20 cellular contexts compared by ENCODE assay signal in the genomic region with DNA sequence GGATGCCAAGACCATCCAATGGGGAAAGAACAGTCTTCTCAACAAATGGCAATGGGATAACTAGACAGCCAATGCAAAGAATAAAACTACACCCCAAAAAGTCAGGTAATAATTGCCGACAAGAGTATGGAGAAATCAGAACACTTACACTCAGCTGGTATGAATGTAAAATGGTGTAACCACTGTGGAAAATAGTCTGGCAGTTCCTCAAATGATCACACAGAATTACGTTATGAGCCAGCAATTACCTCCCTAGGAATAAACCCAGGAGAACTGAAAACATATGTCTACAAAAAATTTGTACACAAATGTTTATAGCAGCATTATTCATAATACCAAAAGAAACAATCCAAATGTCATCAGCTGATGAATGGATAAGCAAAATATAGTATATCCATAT. TPM values are rescaled to one million over a fixed set of nuclear protein-coding genes. Genes with fewer than 3 reads are reported as not detected.
"Had no signal": no experiment of that assay in that cellular context is flagged by ENCODE, and none has a peak within 500 bp of the region (broad histone marks: within the 10 kb centered on the region; RNA-seq: fewer than 3 reads in every experiment).

No MANE protein-coding gene starts in this region.

- DNase-seq: activated CD4-positive, alpha-beta T cell treated with anti-CD3 and anti-CD28 coated beads for 4 hours; activated CD8-positive, alpha-beta memory T cell treated with anti-CD3 and anti-CD28 coated beads, Interleukin-2, amount 50 U/mL, for 48 hours; activated gamma-delta T cell; activated naive CD8-positive, alpha-beta T cell treated with anti-CD3 and anti-CD28 coated beads, Interleukin-2, amount 10 ng/mL, durations not matched to agents 7 days and 5 days; activated T-cell treated with anti-CD3 and anti-CD28 coated beads, Interleukin-2, amount 50 U/mL, for 72 hours; central memory CD4-positive, alpha-beta T cell; colonic mucosa; esophagus squamous epithelium; islet precursor cell; midbrain; pancreas; sigmoid colon; stimulated activated CD4-positive, alpha-beta T cell treated with anti-CD3 and anti-CD28 coated beads, Interleukin-1b, Interleukin-23, amount 100 ng/mL, for 48 hours; thyroid gland; uterus had no signal

- ATAC-seq: activated T-cell treated with anti-CD3 and anti-CD28 coated beads, Interleukin-2, amount 50 U/mL, for 72 hours; left lobe of liver; pancreas had no signal

- H3K9me3 Mint-ChIP-seq: activated naive CD8-positive, alpha-beta T cell treated with anti-CD3 and anti-CD28 coated beads, Interleukin-2, amount 10 ng/mL, durations not matched to agents 7 days and 5 days; activated T-cell treated with anti-CD3 and anti-CD28 coated beads, Interleukin-2, amount 50 U/mL, for 72 hours; brain; neural progenitor cell; T-helper 1 cell treated with Interleukin-12 subunit alpha and Interleukin-12 subunit beta and Interleukin-4 antibody, amounts not matched to agents 30 μg/mL and 1 μg/mL, for 36 hours had no signal

- H3K27me3 Mint-ChIP-seq: activated naive CD8-positive, alpha-beta T cell treated with anti-CD3 and anti-CD28 coated beads, Interleukin-2, amount 10 ng/mL, durations not matched to agents 7 days and 5 days; brain had no signal

- H3K27ac Mint-ChIP-seq: activated T-cell treated with anti-CD3 and anti-CD28 coated beads, Interleukin-2, amount 50 U/mL, for 72 hours; neural progenitor cell; T-helper 1 cell treated with Interleukin-12 subunit alpha and Interleukin-12 subunit beta and Interleukin-4 antibody, amounts not matched to agents 30 μg/mL and 1 μg/mL, for 36 hours had no signal

- H3K4me3 Mint-ChIP-seq: activated naive CD8-positive, alpha-beta T cell treated with anti-CD3 and anti-CD28 coated beads, Interleukin-2, amount 10 ng/mL, durations not matched to agents 7 days and 5 days; activated T-cell treated with anti-CD3 and anti-CD28 coated beads, Interleukin-2, amount 50 U/mL, for 72 hours; brain; neural progenitor cell; T-helper 1 cell treated with Interleukin-12 subunit alpha and Interleukin-12 subunit beta and Interleukin-4 antibody, amounts not matched to agents 30 μg/mL and 1 μg/mL, for 36 hours had no signal

RNA-seq across cellular contexts. Expression of a gene that starts 18.0 kb away (rescaled TPM):
- total RNA-seq: myocyte had no signal
